Comparison of ENCODE assay signal across 3 cellular contexts in genomic region chr15:81348691-81349090, GRCh38. TPM values are rescaled to one million over a fixed set of nuclear protein-coding genes. Genes with fewer than 3 reads are reported as not detected.
"Had no signal": no experiment of that assay in that cellular context is flagged by ENCODE, and none has a peak within 500 bp of the region (broad histone marks: within the 10 kb centered on the region; RNA-seq: fewer than 3 reads in every experiment).

No MANE protein-coding gene starts in this region.

RNA-seq across cellular contexts. Expression of gene TMC3, which starts 25.3 kb away (rescaled TPM):
- total RNA-seq: LHCN-M2, M059J, MCF 10A had no signal
